ENCODE assay signal across 10 cellular contexts in the genomic region with DNA sequence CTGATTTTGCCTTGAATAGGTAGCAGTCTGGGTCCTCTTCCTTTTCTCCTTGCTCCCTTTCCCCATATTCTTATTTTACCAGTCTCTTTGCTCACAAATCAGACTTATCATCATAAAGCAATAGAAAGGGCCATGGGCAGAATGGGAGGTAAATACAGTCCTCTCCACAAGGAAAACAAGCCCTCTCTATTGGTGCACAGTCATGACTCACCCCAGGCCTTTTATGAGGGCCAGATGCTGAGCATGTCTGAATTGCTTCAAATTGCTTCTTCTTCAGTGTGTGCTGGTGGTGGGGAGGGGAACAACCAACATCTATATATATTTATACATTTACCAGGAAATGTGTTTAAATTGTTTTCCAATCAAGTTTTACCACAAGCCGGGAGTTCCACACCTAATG.
DNase-seq lines count a peak whose midpoint lies in the region; TF ChIP-seq lines count a peak whose summit lies in the region.
"Had no signal": no experiment of that assay in that cellular context is flagged by ENCODE, and none has a peak within 500 bp of the region (broad histone marks: within the 10 kb centered on the region; RNA-seq: fewer than 3 reads in every experiment).

No MANE protein-coding gene starts in this region.

- H3K4me3 ChIP-seq in fibroblast of pulmonary artery (replicated peaks; ENCODE audit: low read depth, low read length) = no peak overlapping the region

- DNase-seq in NCI-H1417 (lab: John Stamatoyannopoulos, UW) (peak in 2 of 3 experiments; percentile 17 to 23), NCI-H1417 treated with DMSO at 0.1 percent for 48 hours (lab: John Stamatoyannopoulos, UW) (no peak), ELR (ENCODE audit: low read depth) (peak; percentile 61), RWPE1 (ENCODE audit: low spot score) (peak; percentile 13), fibroblast of pulmonary artery (ENCODE audit: low read depth) (peak; percentile 42), SKM-1 (lab: John Stamatoyannopoulos, UW; ENCODE audit: unreplicated experiment) (no peak), cerebellar cortex (ENCODE audit: low spot score) (no peak), HUDEP-2 (lab: John Stamatoyannopoulos, UW; ENCODE audit: unreplicated experiment in 76 of 76) (no peak)
- DNase-seq: mesendoderm; stimulated activated CD4-positive, alpha-beta T cell treated with anti-CD3 and anti-CD28 coated beads, Interleukin-1b, Interleukin-23, amount 100 ng/mL, for 48 hours had no signal

- H3K27ac ChIP-seq in RWPE1 = no peak overlapping the region

- CTCF ChIA-PET in RWPE1 (lab: Yijun Ruan, JAX) = no interaction called here

- TF ChIP-seq CTCF in RWPE1 (conservative IDR thresholded peaks at IDR 0.05; ENCODE audit: low read depth) = no peak
- TF ChIP-seq CTCF in fibroblast of pulmonary artery (IDR thresholded peaks at IDR 0.05; ENCODE audit: low read length, missing control alignments) = no peak

- POLR2A ChIA-PET in RWPE1 (lab: Yijun Ruan, JAX; ENCODE audit: low non-redundant PET) = no interaction called here

Comparison
In these comparisons a context has a peak if more than half of its experiments do, and no peak if none do; other contexts are left out.
1. DNase-seq: peak in NCI-H1417 (2 of 3), ELR (single experiment), RWPE1 (single experiment) and fibroblast of pulmonary artery (single experiment); none in NCI-H1417 treated with DMSO at 0.1 percent for 48 hours (single experiment), SKM-1 (single experiment), cerebellar cortex (single experiment) and HUDEP-2 (0 of 76).